In the genomic region with DNA sequence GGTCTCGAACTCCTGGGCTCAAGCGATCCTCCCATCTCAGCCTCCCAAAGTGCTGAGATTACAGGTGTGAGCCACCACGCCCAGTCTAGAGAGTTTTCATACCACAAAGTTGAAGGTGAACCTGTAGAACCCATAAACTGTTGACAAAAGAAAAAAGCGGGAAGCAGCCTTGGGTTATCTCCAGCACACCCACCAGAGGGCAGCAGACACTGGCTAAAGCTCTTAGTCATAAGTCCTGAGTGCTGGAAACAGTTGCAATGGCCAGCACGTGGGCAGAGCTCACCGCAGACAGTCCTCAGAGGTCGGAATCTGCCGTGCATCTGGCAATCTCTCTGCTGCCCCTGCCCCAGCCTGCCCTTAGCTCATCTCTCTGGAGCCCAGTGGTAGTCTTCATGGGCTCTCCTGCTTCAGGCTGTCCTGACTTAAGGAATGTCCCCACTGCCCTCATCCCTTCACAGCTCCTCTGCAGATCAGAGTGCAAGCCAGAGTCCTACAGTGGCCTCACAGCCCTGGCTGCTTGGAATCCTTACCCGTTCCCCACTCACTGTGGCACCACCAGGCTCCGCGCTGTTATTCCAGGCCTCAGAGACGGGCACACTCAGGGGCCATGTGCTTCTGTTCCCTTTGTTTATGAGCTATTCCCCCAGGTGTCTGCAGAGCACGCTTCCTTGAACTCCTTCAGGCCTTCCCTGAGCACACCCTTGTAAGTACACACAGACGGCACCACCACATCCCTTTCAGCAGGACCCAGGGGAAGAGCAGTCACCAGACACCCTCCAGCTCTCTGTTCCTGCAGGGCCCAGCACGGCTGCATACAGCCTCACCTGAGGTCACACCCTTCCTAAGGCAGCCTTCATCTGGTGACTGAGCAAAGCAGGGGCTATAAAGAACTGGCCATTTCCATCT, we compare ENCODE assay signal across 1 cellular context.
TF ChIP-seq lines count a peak whose summit lies in the region.

No MANE protein-coding gene starts in this region.

TF ChIP-seq in K562, 482 proteins besides CTCF, POLR2A, EP300 and RAD21 (continued from another document and continues in another):
- TF ChIP-seq HINFP (tag; conservative IDR thresholded peaks at IDR 0.05; ENCODE audit: low read depth) (peak; percentile 56), NFYB (IDR thresholded peaks at IDR 0.05; ENCODE audit: extremely low read depth, insufficient read length) (no peak), DNMT1 (IDR thresholded peaks at IDR 0.05) (no peak), WHSC1 (IDR thresholded peaks at IDR 0.05; ENCODE audit: low read length) (no peak), SMAD1 (IDR thresholded peaks at IDR 0.05; ENCODE audit: low read depth, low read length, partially characterized antibody) (no peak), ZZZ3 (IDR thresholded peaks at IDR 0.05) (no peak), TBP (optimal IDR thresholded peaks at IDR 0.05; ENCODE audit: low read depth, low read length) (peak; percentile 40), HMBOX1 (IDR thresholded peaks at IDR 0.05) (no peak; the same call in 1 of the 2 replicates), BRD9 (IDR thresholded peaks at IDR 0.05; ENCODE audit: low read depth, partially characterized antibody) (peak; percentile 83), BMI1 (IDR thresholded peaks at IDR 0.05; ENCODE audit: low read length) (no peak), FOXJ3 (CRISPR knock-in tag; IDR thresholded peaks at IDR 0.05) (no peak), NR2C1 (IDR thresholded peaks at IDR 0.05) (no peak), NR2C1 (tag; IDR thresholded peaks at IDR 0.05) (peak; percentile 36; the same call in 1 of the 2 replicates), CCAR2 (IDR thresholded peaks at IDR 0.05; ENCODE audit: low read depth, low read length) (no peak), HNRNPUL1 (IDR thresholded peaks at IDR 0.05; ENCODE audit: low read length) (no peak), HOMEZ (CRISPR knock-in tag; IDR thresholded peaks at IDR 0.05) (no peak), ELK3 (CRISPR knock-in tag; IDR thresholded peaks at IDR 0.05) (no peak), FOXP1 (CRISPR knock-in tag; IDR thresholded peaks at IDR 0.05) (no peak; the same call in 1 of the 2 replicates), ZNF282 (CRISPR knock-in tag; IDR thresholded peaks at IDR 0.05) (no peak), CBFA2T3 (IDR thresholded peaks at IDR 0.05) (peak; percentile 53), NFRKB (IDR thresholded peaks at IDR 0.05; ENCODE audit: low read depth) (no peak), MCM2 (IDR thresholded peaks at IDR 0.05; ENCODE audit: low read depth) (no peak), ZNF354B (CRISPR knock-in tag; IDR thresholded peaks at IDR 0.05) (no peak), USF1 (CRISPR knock-in tag; IDR thresholded peaks at IDR 0.05) (peak; percentile 93), ARNT (IDR thresholded peaks at IDR 0.05) (peak; percentile 80 to 81; a peak in 3 of 4 replicates), AFF1 (IDR thresholded peaks at IDR 0.05; ENCODE audit: low read depth in 1 of 2, partially characterized antibody in 2 of 2) (peak in 1 of 2 experiments; percentile 69), CBX3 (IDR thresholded peaks at IDR 0.05; ENCODE audit: borderline replicate concordance in 1 of 2, low read length in 2 of 2) (peak in 1 of 2 experiments; percentile 97; a peak in 1 of 3 replicates), EWSR1 (IDR thresholded peaks at IDR 0.05; ENCODE audit: borderline replicate concordance, low read depth, partially characterized antibody) (no peak), NR4A1 (CRISPR knock-in tag; IDR thresholded peaks at IDR 0.05) (no peak), NR4A1 (tag; IDR thresholded peaks at IDR 0.05) (peak; percentile 82), BDP1 (IDR thresholded peaks at IDR 0.05; ENCODE audit: insufficient read depth, insufficient read length) (no peak), CREM (IDR thresholded peaks at IDR 0.05; ENCODE audit: low read depth) (peak; percentile 50; the same call in 1 of the 2 replicates), ZNF253 (CRISPR knock-in tag; conservative IDR thresholded peaks at IDR 0.05) (no peak), IRF1 (CRISPR knock-in tag; IDR thresholded peaks at IDR 0.05; ENCODE audit: borderline replicate concordance) (no peak), FOXP4 (CRISPR knock-in tag; IDR thresholded peaks at IDR 0.05; ENCODE audit: borderline replicate concordance) (peak; percentile 81; the same call in 1 of the 2 replicates), ZNF408 (CRISPR knock-in tag; IDR thresholded peaks at IDR 0.05; ENCODE audit: low read depth) (no peak), EZH2 (IDR thresholded peaks at IDR 0.05; ENCODE audit: borderline replicate concordance, low read depth, low read length) (no peak), KDM2B (CRISPR knock-in tag; IDR thresholded peaks at IDR 0.05) (no peak), U2AF1 (optimal IDR thresholded peaks at IDR 0.05; ENCODE audit: low read depth, low read length) (no peak), SMAD4 (CRISPR knock-in tag; conservative IDR thresholded peaks at IDR 0.05) (peak; percentile 76), SIN3A (IDR thresholded peaks at IDR 0.05; ENCODE audit: borderline replicate concordance in 2 of 2, control insufficient read depth in 1 of 2, low read depth in 2 of 2, low read length in 2 of 2) (no peak), KLF6 (CRISPR knock-in tag; IDR thresholded peaks at IDR 0.05; ENCODE audit: borderline replicate concordance) (peak; percentile 38; the same call in 1 of the 2 replicates), ZKSCAN8 (CRISPR knock-in tag; IDR thresholded peaks at IDR 0.05) (no peak), ZC3H4 (CRISPR knock-in tag; IDR thresholded peaks at IDR 0.05; ENCODE audit: borderline replicate concordance) (no peak), RBM39 (optimal IDR thresholded peaks at IDR 0.05; ENCODE audit: low read depth, low read length) (no peak), PHF8 (IDR thresholded peaks at IDR 0.05; ENCODE audit: borderline replicate concordance, low read length) (no peak), DACH1 (IDR thresholded peaks at IDR 0.05; ENCODE audit: partially characterized antibody) (no peak), NR2C2 (CRISPR knock-in tag; IDR thresholded peaks at IDR 0.05) (peak; percentile 64; the same call in 1 of the 2 replicates), NR2C2 (tag; IDR thresholded peaks at IDR 0.05) (no peak)
- TF ChIP-seq, protein P1, sequence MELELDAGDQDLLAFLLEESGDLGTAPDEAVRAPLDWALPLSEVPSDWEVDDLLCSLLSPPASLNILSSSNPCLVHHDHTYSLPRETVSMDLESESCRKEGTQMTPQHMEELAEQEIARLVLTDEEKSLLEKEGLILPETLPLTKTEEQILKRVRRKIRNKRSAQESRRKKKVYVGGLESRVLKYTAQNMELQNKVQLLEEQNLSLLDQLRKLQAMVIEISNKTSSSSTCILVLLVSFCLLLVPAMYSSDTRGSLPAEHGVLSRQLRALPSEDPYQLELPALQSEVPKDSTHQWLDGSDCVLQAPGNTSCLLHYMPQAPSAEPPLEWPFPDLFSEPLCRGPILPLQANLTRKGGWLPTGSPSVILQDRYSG (tag; conservative IDR thresholded peaks at IDR 0.05; ENCODE audit: low read depth): no peak
- TF ChIP-seq, protein P2, sequence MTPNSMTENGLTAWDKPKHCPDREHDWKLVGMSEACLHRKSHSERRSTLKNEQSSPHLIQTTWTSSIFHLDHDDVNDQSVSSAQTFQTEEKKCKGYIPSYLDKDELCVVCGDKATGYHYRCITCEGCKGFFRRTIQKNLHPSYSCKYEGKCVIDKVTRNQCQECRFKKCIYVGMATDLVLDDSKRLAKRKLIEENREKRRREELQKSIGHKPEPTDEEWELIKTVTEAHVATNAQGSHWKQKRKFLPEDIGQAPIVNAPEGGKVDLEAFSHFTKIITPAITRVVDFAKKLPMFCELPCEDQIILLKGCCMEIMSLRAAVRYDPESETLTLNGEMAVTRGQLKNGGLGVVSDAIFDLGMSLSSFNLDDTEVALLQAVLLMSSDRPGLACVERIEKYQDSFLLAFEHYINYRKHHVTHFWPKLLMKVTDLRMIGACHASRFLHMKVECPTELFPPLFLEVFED (CRISPR knock-in tag; conservative IDR thresholded peaks at IDR 0.05): no peak
